Comparison of ENCODE assay signal across 2 cellular contexts in the genomic region with DNA sequence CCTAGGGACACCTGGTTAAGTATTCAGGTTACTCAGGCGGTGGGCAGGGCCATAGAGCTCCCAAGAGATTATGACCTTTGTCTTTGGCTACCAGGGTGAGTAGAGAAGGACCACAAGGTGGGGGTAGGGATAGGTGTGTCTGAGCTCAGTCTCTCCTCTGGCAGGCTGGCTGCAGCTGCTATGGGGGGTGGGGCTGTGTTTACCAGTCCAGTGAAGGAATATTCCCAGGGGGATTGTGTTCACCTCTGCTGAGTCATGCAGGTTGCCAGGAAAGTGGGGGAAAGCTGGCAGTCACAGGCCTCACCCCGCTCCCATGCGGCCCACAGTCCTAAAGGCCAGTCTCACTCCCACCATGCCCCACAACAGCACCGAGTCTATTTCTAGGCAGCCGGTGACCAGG.
TF ChIP-seq lines count a peak whose summit lies in the region.

No MANE protein-coding gene starts in this region.

TF ChIP-seq in A549, 52 proteins besides CTCF, POLR2A, EP300 and RAD21 (continued from another document):
- TF ChIP-seq, protein P1, sequence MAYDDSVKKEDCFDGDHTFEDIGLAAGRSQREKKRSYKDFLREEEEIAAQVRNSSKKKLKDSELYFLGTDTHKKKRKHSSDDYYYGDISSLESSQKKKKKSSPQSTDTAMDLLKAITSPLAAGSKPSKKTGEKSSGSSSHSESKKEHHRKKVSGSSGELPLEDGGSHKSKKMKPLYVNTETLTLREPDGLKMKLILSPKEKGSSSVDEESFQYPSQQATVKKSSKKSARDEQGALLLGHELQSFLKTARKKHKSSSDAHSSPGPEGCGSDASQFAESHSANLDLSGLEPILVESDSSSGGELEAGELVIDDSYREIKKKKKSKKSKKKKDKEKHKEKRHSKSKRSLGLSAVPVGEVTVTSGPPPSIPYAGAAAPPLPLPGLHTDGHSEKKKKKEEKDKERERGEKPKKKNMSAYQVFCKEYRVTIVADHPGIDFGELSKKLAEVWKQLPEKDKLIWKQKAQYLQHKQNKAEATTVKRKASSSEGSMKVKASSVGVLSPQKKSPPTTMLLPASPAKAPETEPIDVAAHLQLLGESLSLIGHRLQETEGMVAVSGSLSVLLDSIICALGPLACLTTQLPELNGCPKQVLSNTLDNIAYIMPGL (CRISPR knock-in tag; IDR thresholded peaks at IDR 0.05; ENCODE audit: borderline replicate concordance): no peak
- no peak for TF ChIP-seq NR3C1 (IDR thresholded peaks at IDR 0.05)
- no peak for TF ChIP-seq NFE2L2 (conservative IDR thresholded peaks at IDR 0.05; ENCODE audit: low read length)
- TF ChIP-seq TP53 (CRISPR knock-in tag; IDR thresholded peaks at IDR 0.05): no peak
- TF ChIP-seq, protein P2, sequence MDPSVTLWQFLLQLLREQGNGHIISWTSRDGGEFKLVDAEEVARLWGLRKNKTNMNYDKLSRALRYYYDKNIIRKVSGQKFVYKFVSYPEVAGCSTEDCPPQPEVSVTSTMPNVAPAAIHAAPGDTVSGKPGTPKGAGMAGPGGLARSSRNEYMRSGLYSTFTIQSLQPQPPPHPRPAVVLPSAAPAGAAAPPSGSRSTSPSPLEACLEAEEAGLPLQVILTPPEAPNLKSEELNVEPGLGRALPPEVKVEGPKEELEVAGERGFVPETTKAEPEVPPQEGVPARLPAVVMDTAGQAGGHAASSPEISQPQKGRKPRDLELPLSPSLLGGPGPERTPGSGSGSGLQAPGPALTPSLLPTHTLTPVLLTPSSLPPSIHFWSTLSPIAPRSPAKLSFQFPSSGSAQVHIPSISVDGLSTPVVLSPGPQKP (IDR thresholded peaks at IDR 0.05; ENCODE audit: low read depth, low read length): no peak

TF ChIP-seq in WTC11, 78 proteins besides CTCF, POLR2A, EP300 and RAD21 (continued from another document):
- TF ChIP-seq, protein P3, sequence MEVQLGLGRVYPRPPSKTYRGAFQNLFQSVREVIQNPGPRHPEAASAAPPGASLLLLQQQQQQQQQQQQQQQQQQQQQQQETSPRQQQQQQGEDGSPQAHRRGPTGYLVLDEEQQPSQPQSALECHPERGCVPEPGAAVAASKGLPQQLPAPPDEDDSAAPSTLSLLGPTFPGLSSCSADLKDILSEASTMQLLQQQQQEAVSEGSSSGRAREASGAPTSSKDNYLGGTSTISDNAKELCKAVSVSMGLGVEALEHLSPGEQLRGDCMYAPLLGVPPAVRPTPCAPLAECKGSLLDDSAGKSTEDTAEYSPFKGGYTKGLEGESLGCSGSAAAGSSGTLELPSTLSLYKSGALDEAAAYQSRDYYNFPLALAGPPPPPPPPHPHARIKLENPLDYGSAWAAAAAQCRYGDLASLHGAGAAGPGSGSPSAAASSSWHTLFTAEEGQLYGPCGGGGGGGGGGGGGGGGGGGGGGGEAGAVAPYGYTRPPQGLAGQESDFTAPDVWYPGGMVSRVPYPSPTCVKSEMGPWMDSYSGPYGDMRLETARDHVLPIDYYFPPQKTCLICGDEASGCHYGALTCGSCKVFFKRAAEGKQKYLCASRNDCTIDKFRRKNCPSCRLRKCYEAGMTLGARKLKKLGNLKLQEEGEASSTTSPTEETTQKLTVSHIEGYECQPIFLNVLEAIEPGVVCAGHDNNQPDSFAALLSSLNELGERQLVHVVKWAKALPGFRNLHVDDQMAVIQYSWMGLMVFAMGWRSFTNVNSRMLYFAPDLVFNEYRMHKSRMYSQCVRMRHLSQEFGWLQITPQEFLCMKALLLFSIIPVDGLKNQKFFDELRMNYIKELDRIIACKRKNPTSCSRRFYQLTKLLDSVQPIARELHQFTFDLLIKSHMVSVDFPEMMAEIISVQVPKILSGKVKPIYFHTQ (CRISPR knock-in tag; IDR thresholded peaks at IDR 0.05): no peak
- TF ChIP-seq CBFB (CRISPR knock-in tag; IDR thresholded peaks at IDR 0.05; ENCODE audit: low read depth): no peak
- TF ChIP-seq EMX1 (CRISPR knock-in tag; IDR thresholded peaks at IDR 0.05): no peak
- TF ChIP-seq, protein P4, sequence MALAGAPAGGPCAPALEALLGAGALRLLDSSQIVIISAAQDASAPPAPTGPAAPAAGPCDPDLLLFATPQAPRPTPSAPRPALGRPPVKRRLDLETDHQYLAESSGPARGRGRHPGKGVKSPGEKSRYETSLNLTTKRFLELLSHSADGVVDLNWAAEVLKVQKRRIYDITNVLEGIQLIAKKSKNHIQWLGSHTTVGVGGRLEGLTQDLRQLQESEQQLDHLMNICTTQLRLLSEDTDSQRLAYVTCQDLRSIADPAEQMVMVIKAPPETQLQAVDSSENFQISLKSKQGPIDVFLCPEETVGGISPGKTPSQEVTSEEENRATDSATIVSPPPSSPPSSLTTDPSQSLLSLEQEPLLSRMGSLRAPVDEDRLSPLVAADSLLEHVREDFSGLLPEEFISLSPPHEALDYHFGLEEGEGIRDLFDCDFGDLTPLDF (CRISPR knock-in tag; IDR thresholded peaks at IDR 0.05): no peak
- no peak for TF ChIP-seq ESRRA (CRISPR knock-in tag; IDR thresholded peaks at IDR 0.05; ENCODE audit: borderline replicate concordance)
- no peak for TF ChIP-seq HMGA2 (CRISPR knock-in tag; IDR thresholded peaks at IDR 0.05)
- no peak for TF ChIP-seq SP1 (CRISPR knock-in tag; conservative IDR thresholded peaks at IDR 0.05)
